18 cellular contexts compared by ENCODE assay signal in the genomic region with DNA sequence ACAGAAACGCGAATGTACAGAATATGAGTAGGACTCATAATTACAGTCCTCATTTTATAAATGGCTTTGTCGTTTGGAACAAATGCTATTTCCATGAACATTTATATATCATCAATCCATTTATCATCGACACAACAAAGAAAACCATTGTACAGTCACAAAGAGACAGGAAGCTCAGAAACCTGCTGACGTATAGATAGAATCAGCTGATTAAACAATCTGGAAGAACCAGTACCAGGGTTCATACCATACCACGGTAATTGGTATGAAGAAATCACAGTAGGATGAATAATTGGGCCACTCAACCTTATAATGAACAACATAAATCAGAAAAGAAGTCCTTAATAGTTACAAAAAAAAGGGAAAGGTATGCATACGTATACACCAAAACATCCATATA.
DNase-seq lines count a peak whose midpoint lies in the region; ATAC-seq, FAIRE-seq and TF ChIP-seq lines count a peak whose summit lies in the region.
"Had no signal": no experiment of that assay in that cellular context is flagged by ENCODE, and none has a peak within 500 bp of the region (broad histone marks: within the 10 kb centered on the region; RNA-seq: fewer than 3 reads in every experiment).

No MANE protein-coding gene starts in this region.

- TF ChIP-seq CTCF in VCaP (conservative IDR thresholded peaks at IDR 0.05) (no peak), keratinocyte (optimal IDR thresholded peaks at IDR 0.05 in 1 of 3, IDR thresholded peaks at IDR 0.05 in 1 of 3, conservative IDR thresholded peaks at IDR 0.05 in 1 of 3; ENCODE audit: extremely low read depth in 1 of 3, insufficient read depth in 2 of 3, low read length in 3 of 3) (no peak)

- H3K9me1 ChIP-seq in keratinocyte (ENCODE audit: control insufficient read depth, extremely low read depth, insufficient read depth, low read length): no peaks in the 10 kb centered on the region

- peak overlapping the region in 2 of 3 experiments; percentile 39 to 40 for H3K4me3 ChIP-seq in keratinocyte (ENCODE audit: control insufficient read depth in 2 of 3, extremely low read depth in 1 of 3, insufficient read depth in 2 of 3, low read depth in 1 of 3, low read length in 3 of 3)
- H3K4me3 ChIP-seq: esophagus squamous epithelium, SJCRH30 had no signal

- dilution Hi-C loops in keratinocyte (cut with MboI; ENCODE audit: extremely low pct_ligation_motif_present, low sequenced_read_pairs): no loop called here

- ATAC-seq in GM19463 (IDR thresholded peaks at IDR 0.05; ENCODE audit: unreplicated experiment): no peak
- ATAC-seq in GM21786 (IDR thresholded peaks at IDR 0.05; ENCODE audit: unreplicated experiment): no peak
- no peak for ATAC-seq in HG02642 (IDR thresholded peaks at IDR 0.05; ENCODE audit: poor library complexity, unreplicated experiment)

- no peaks in the 10 kb centered on the region for H3K27me3 ChIP-seq in keratinocyte (ENCODE audit: control insufficient read depth, extremely low read depth, insufficient read depth, low read length)
- H3K27me3 ChIP-seq: esophagus squamous epithelium, neutrophil, SJCRH30 had no signal

- H3K4me2 ChIP-seq in keratinocyte (ENCODE audit: control insufficient read depth, extremely low read depth, insufficient read depth, low read depth, low read length): peak overlapping the region; percentile 79

- no peaks in the 10 kb centered on the region for H4K20me1 ChIP-seq in keratinocyte (ENCODE audit: control insufficient read depth, extremely low read depth, insufficient read depth, low read length)

- H3K9ac ChIP-seq in keratinocyte (ENCODE audit: control insufficient read depth, extremely low read depth, insufficient read depth, low read length): peak overlapping the region; percentile 64

- peak overlapping the region; percentile 22; the same call in 1 of the 2 replicates for H3K27ac ChIP-seq in VCaP
- H3K27ac ChIP-seq in keratinocyte (ENCODE audit: control insufficient read depth, insufficient read depth, low read length): peak overlapping the region; percentile 95
- H3K27ac ChIP-seq: neutrophil, SJCRH30 had no signal

- peaks cover 36% of the 10 kb centered on the region for H3K4me1 ChIP-seq in keratinocyte (ENCODE audit: control insufficient read depth, extremely low read depth, insufficient read depth, low read length)

- H3K36me3 ChIP-seq in keratinocyte (ENCODE audit: control insufficient read depth in 2 of 2, extremely low read depth in 1 of 2, insufficient read depth in 2 of 2, low read length in 2 of 2): no peaks in the 10 kb centered on the region
- H3K36me3 ChIP-seq: neutrophil, SJCRH30 had no signal

- DNase-seq in COLO829 (ENCODE audit: low spot score) (peak; percentile 54), NCI-H146 (lab: John Stamatoyannopoulos, UW) (peak; percentile 87), keratinocyte (ENCODE audit: low read depth, low spot score) (peak; percentile 60), AG20443 (ENCODE audit: low spot score) (no peak)
- DNase-seq: activated naive CD4-positive, alpha-beta T cell treated with anti-CD3 and anti-CD28 coated beads, Interleukin-2, amount 50 U/mL, for 16 hours; cortex of kidney; esophagus squamous epithelium; H7; hippocampal formation; NCI-H2107; SJCRH30; stimulated activated CD4-positive, alpha-beta T cell treated with anti-CD3 and anti-CD28 coated beads, Interleukin-1b, Interleukin-23, amount 100 ng/mL, for 48 hours had no signal

- peak; percentile 92 for FAIRE-seq in keratinocyte (lab: Jason Lieb, UNC)
- FAIRE-seq: GM12891 had no signal

- H2AFZ ChIP-seq in keratinocyte (ENCODE audit: control insufficient read depth, low read length): no peak overlapping the region

- no peaks in the 10 kb centered on the region for H3K9me3 ChIP-seq in keratinocyte (ENCODE audit: control insufficient read depth, low read depth, low read length)
- H3K9me3 ChIP-seq: esophagus squamous epithelium, neutrophil, SJCRH30 had no signal

- H3K79me2 ChIP-seq in keratinocyte (ENCODE audit: control insufficient read depth, insufficient read depth, low read length): peaks cover 38% of the 10 kb centered on the region
